In genomic region chr1:36775716-36776115, GRCh38 we compare ENCODE assay signal across 14 cellular contexts.
A peak's percentile ranks its signal among the peaks of the same experiment; 100 is the strongest.
DNase-seq lines count a peak whose midpoint lies in the region; ATAC-seq and TF ChIP-seq lines count a peak whose summit lies in the region.
"Had no signal": no experiment of that assay in that cellular context is flagged by ENCODE, and none has a peak within 500 bp of the region (broad histone marks: within the 10 kb centered on the region; RNA-seq: fewer than 3 reads in every experiment).

No MANE protein-coding gene starts in this region.

- H3F3A ChIP-seq in GM23338 (replicated peaks; ENCODE audit: low read depth), result no peaks in the 10 kb centered on the region

- no peaks in the 10 kb centered on the region for H3K36me3 ChIP-seq in GM23338 (ENCODE audit: insufficient read depth)

- H3K27me3 ChIP-seq in GM23338 (ENCODE audit: insufficient read depth), result no peaks in the 10 kb centered on the region

- no peak overlapping the region for H3K4me3 ChIP-seq in GM23338

- peak; percentile 90 for DNase-seq in COR-L47 (lab: John Stamatoyannopoulos, UW)
- DNase-seq in NCI-H1092 treated with DMSO at 0.1 percent for 48 hours (lab: John Stamatoyannopoulos, UW), result peak; percentile 92
- DNase-seq in NCI-H345 treated with DMSO at 0.1 percent for 48 hours (lab: John Stamatoyannopoulos, UW; ENCODE audit: unreplicated experiment), result peak; percentile 61
- no peak for DNase-seq in WTC11 (ENCODE audit: low spot score)
- DNase-seq in activated naive CD8-positive, alpha-beta T cell treated with anti-CD3 and anti-CD28 coated beads for 36 hours, result no peak
- no peak for DNase-seq in cerebellar cortex (ENCODE audit: low spot score)
- DNase-seq in GM23338 (ENCODE audit: low spot score), result no peak
- DNase-seq: CD4-positive, alpha-beta memory T cell; DND-41; GF-D8; KBM-7; NCI-H2029 treated with DMSO at 0.1 percent for 48 hours; SHP77 had no signal

- no peaks in the 10 kb centered on the region for H3K9me3 Mint-ChIP-seq in WTC11
- no peaks in the 10 kb centered on the region for H3K9me3 Mint-ChIP-seq in activated naive CD8-positive, alpha-beta T cell treated with anti-CD3 and anti-CD28 coated beads for 36 hours
- no peaks in the 10 kb centered on the region; the same call in 2 of the 3 replicates for H3K9me3 Mint-ChIP-seq in GM23338
- H3K9me3 Mint-ChIP-seq: CD4-positive, alpha-beta memory T cell had no signal

- no peaks in the 10 kb centered on the region for H3K79me2 ChIP-seq in GM23338 (replicated peaks; ENCODE audit: insufficient read depth)

- TF ChIP-seq CTCF in WTC11 (IDR thresholded peaks at IDR 0.05), result no peak
- no peak for TF ChIP-seq CTCF in GM23338 (conservative IDR thresholded peaks at IDR 0.05; ENCODE audit: low read depth in 2 of 2)

- peaks cover 21% of the 10 kb centered on the region for H3K4me1 ChIP-seq in GM23338 (ENCODE audit: insufficient read depth)

- H3K27me3 Mint-ChIP-seq in WTC11 (ENCODE audit: low read depth), result peaks cover 19% of the 10 kb centered on the region; the same call in 1 of the 2 replicates
- peaks cover 34% of the 10 kb centered on the region for H3K27me3 Mint-ChIP-seq in activated naive CD8-positive, alpha-beta T cell treated with anti-CD3 and anti-CD28 coated beads for 36 hours
- H3K27me3 Mint-ChIP-seq in GM23338 (ENCODE audit: insufficient read depth, low read depth, poor library complexity), result peaks cover 17% of the 10 kb centered on the region

- H3K9me2 ChIP-seq in GM23338 (ENCODE audit: insufficient read depth), result 0 out of 2 replicates have a peak, but pooled peaks cover 2% of the 10 kb centered on the region

- H3K4me2 ChIP-seq in GM23338, result no peak overlapping the region

- H2AFZ ChIP-seq in GM23338, result no peak overlapping the region

- no peak overlapping the region for H3K27ac ChIP-seq in GM23338 (ENCODE audit: low read depth)

- CTCF ChIA-PET in WTC11 (lab: Charles Lee), result no interaction called here

- H3K27ac Mint-ChIP-seq in WTC11 (no peak overlapping the region), GM23338 (no peak overlapping the region)
- H3K27ac Mint-ChIP-seq in activated naive CD8-positive, alpha-beta T cell treated with anti-CD3 and anti-CD28 coated beads for 36 hours, result no peak overlapping the region
- H3K27ac Mint-ChIP-seq: B cell; CD4-positive, alpha-beta memory T cell had no signal

- H3K4me1 Mint-ChIP-seq in WTC11 (peaks cover 47% of the 10 kb centered on the region), GM23338 (peaks cover 42% of the 10 kb centered on the region)
- no peaks in the 10 kb centered on the region for H3K4me1 Mint-ChIP-seq in activated naive CD8-positive, alpha-beta T cell treated with anti-CD3 and anti-CD28 coated beads for 36 hours
- H3K4me1 Mint-ChIP-seq: B cell; CD4-positive, alpha-beta memory T cell had no signal

- H3K4me3 Mint-ChIP-seq in WTC11 (no peak overlapping the region), GM23338 (no peak overlapping the region)
- H3K4me3 Mint-ChIP-seq in activated naive CD8-positive, alpha-beta T cell treated with anti-CD3 and anti-CD28 coated beads for 36 hours, result no peak overlapping the region
- H3K4me3 Mint-ChIP-seq: B cell; CD4-positive, alpha-beta memory T cell had no signal

- POLR2A ChIA-PET in WTC11 (lab: Charles Lee), result no interaction called here

- no peaks in the 10 kb centered on the region for H4K20me1 ChIP-seq in GM23338 (replicated peaks; ENCODE audit: insufficient read depth)

- H3K36me3 Mint-ChIP-seq in WTC11 (no peaks in the 10 kb centered on the region), GM23338 (ENCODE audit: low read depth) (no peaks in the 10 kb centered on the region; the same call in 2 of the 3 replicates)
- H3K36me3 Mint-ChIP-seq in activated naive CD8-positive, alpha-beta T cell treated with anti-CD3 and anti-CD28 coated beads for 36 hours, result no peaks in the 10 kb centered on the region
- H3K36me3 Mint-ChIP-seq: CD4-positive, alpha-beta memory T cell had no signal

- no peak for ATAC-seq in WTC11
- ATAC-seq in GM23338, result no peak

TF ChIP-seq in WTC11, 78 proteins besides CTCF, POLR2A, EP300 and RAD21:
- TF ChIP-seq TCF7 (CRISPR knock-in tag; IDR thresholded peaks at IDR 0.05; ENCODE audit: low read depth) (no peak), ZNF423 (CRISPR knock-in tag; IDR thresholded peaks at IDR 0.05) (peak; percentile 50)

TF ChIP-seq in GM23338, 12 proteins besides CTCF, POLR2A, EP300 and RAD21:
- TF ChIP-seq POLR2AphosphoS5 (IDR thresholded peaks at IDR 0.05; ENCODE audit: low read depth) (no peak), ETS1 (IDR thresholded peaks at IDR 0.05) (no peak), EZH2phosphoT487 (IDR thresholded peaks at IDR 0.05; ENCODE audit: unreplicated experiment) (no peak), CREB1 (CRISPR knock-in tag; IDR thresholded peaks at IDR 0.05; ENCODE audit: low read depth) (no peak), REST (IDR thresholded peaks at IDR 0.05; ENCODE audit: unreplicated experiment) (no peak), STAT1 (IDR thresholded peaks at IDR 0.05; ENCODE audit: unreplicated experiment) (no peak)

Comparison
In these comparisons a context has a peak if more than half of its experiments do, and no peak if none do; other contexts are left out.
1. DNase-seq: peak in COR-L47 (single experiment), NCI-H1092 treated with DMSO at 0.1 percent for 48 hours (single experiment) and NCI-H345 treated with DMSO at 0.1 percent for 48 hours (single experiment); none in WTC11 (single experiment), activated naive CD8-positive, alpha-beta T cell treated with anti-CD3 and anti-CD28 coated beads for 36 hours (single experiment), cerebellar cortex (single experiment) and GM23338 (single experiment).